8 cellular contexts compared by ENCODE assay signal in the genomic region with DNA sequence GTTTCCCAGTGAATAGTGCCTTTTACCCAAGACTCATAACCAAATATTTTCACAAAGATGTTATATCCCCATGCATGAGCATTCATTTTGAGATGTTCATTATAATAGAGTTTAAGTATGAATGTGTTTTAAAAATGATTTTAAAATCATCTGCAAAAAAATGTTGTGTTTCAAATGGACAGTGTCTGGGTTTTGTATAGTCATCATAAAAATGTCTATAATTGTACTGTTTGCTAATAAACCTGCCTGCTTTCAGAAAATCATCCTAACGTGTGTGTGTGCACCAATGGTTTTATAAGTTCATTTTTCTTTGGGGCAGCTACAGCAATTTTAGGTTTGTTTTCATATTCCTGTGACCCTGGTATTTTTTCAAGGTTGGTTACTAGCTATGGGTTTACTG.
"Had no signal": no experiment of that assay in that cellular context is flagged by ENCODE, and none has a peak within 500 bp of the region (broad histone marks: within the 10 kb centered on the region; RNA-seq: fewer than 3 reads in every experiment).

No MANE protein-coding gene starts in this region.

- H3K4me3 ChIP-seq: GM12878 had no signal

- FAIRE-seq: G401.6, GM12878, GM12891, GM12892, GM18507, GM19239 had no signal

- ATAC-seq: GM12878 had no signal

- DNase-seq: GDM1, GF-D8 had no signal
